ENCODE assay signal across 8 cellular contexts in the genomic region with DNA sequence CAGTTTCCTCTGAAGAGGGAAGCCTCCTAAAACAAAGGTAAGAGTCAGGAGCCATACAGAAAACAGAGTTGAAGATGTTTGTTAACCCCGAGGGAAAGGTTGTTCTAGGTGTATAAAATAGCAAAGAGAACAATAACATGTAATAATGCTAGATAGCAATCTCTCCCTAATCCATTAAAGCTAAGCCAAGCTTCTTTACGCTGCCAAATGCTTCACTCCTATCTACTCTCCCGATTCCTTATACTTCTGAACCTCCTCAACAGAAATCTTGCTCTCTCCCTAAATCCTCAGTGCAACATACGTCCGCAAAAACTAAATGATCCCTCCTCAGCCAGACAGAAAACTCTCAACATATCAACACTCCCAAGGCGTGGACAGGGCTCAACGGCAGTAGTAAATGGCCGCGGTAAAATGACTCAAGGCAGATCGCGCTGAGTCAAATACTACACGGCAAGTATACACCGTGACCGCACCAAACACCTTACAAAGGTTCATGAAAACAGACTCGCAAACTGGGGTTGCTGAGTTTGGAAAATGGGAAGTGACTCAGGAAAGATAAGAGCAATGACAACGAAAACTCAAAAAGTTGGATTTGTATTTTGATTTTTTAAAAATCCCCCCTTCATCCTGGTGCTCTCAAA. TPM values are rescaled to one million over a fixed set of nuclear protein-coding genes. Genes with fewer than 3 reads are reported as not detected.
A peak's percentile ranks its signal among the peaks of the same experiment; 100 is the strongest.
DNase-seq lines count a peak whose midpoint lies in the region; ATAC-seq and TF ChIP-seq lines count a peak whose summit lies in the region.

No MANE protein-coding gene starts in this region.

- CTCF ChIA-PET in PC-3 (lab: Charles Lee): interaction anchor here (0.6 kb wide), 1 partner anchor 69 kb away, joined by 4 read pairs; no protein-coding TSS in a partner anchor

- TF ChIP-seq CTCF in PC-3 (conservative IDR thresholded peaks at IDR 0.05; ENCODE audit: low read depth, low read length) (no peak), foreskin keratinocyte (conservative IDR thresholded peaks at IDR 0.05) (no peak), neutrophil (IDR thresholded peaks at IDR 0.05) (no peak), tibial nerve (IDR thresholded peaks at IDR 0.05) (no peak)

- intact Hi-C loops in PC-3 (cut with micrococcal nuclease): loop anchor here (1.0 to 5.0 kb wide), 5 partner anchors 9 to 640 kb away; partner anchors contain the start of gene CPOX

- H3K4me2 ChIP-seq in BLaER1 (peak overlapping the region; percentile 88), PC-3 (ENCODE audit: low read length) (peak overlapping the region; percentile 82)

- WGBS in tibial nerve, 2 donors: 1% methylated on average over 16 of the region's 16 CpGs

- H3K9me3 ChIP-seq in BLaER1 (no peaks in the 10 kb centered on the region), PC-3 (ENCODE audit: low read length) (no peaks in the 10 kb centered on the region), neutrophil (no peaks in the 10 kb centered on the region), tibial nerve (no peaks in the 10 kb centered on the region)

- H3K36me3 ChIP-seq in BLaER1 (peaks cover 41% of the 10 kb centered on the region), PC-3 (ENCODE audit: low read depth, low read length) (peaks cover 38% of the 10 kb centered on the region), neutrophil (peaks cover 23% of the 10 kb centered on the region), tibial nerve (peaks cover 0 to 24% (median 0%) of the 10 kb centered on the region in 3 donors)

- no peak for TF ChIP-seq POLR2A in tibial nerve (IDR thresholded peaks at IDR 0.05)

- H4K20me1 ChIP-seq in BLaER1 (peaks cover 19% of the 10 kb centered on the region), PC-3 (ENCODE audit: low read length) (peaks cover 29% of the 10 kb centered on the region; the same call in 1 of the 2 replicates)

- DNase-seq in PC-3 (peak; percentile 83), foreskin keratinocyte (peak; percentile 54 to 75), tibial nerve (ENCODE audit: low spot score in 2 of 2) (peak in 1 of 2 donors; percentile 36)
- peak; percentile 86 for DNase-seq in activated effector memory CD4-positive, alpha-beta T cell treated with anti-CD3 and anti-CD28 coated beads, Interleukin-2, amount 50 U/mL, for 16 hours

- H3K27ac ChIP-seq in BLaER1 (peak overlapping the region; percentile 88), PC-3 (ENCODE audit: low read length) (peak overlapping the region; percentile 91), foreskin keratinocyte (peak overlapping the region; percentile 91), neutrophil (peak overlapping the region; percentile 86), tibial nerve (peak overlapping the region; percentile 91 to 99 (median 96))

- H3K27me3 ChIP-seq in BLaER1: no peaks in the 10 kb centered on the region
- no peaks in the 10 kb centered on the region for H3K27me3 ChIP-seq in PC-3 (ENCODE audit: low read length)
- no peaks in the 10 kb centered on the region for H3K27me3 ChIP-seq in foreskin keratinocyte
- H3K27me3 ChIP-seq in neutrophil: no peaks in the 10 kb centered on the region
- H3K27me3 ChIP-seq in tibial nerve: no peaks in the 10 kb centered on the region

- no peaks in the 10 kb centered on the region for H3F3A ChIP-seq in PC-3 (ENCODE audit: low read length, unreplicated experiment)

- no peaks in the 10 kb centered on the region for H3K9me2 ChIP-seq in PC-3 (replicated peaks; ENCODE audit: low read length)

- H3K4me3 ChIP-seq in BLaER1 (peak overlapping the region; percentile 91), PC-3 (ENCODE audit: low read length) (peak overlapping the region; percentile 79), neutrophil (ENCODE audit: low read depth in 1 of 2, low read length in 1 of 2) (peak overlapping the region; percentile 71 to 80), tibial nerve (peak overlapping the region; percentile 69 to 94 (median 88))

- H3K9ac ChIP-seq in BLaER1: peak overlapping the region; percentile 95
- peak overlapping the region; percentile 90 for H3K9ac ChIP-seq in PC-3 (ENCODE audit: low read length)

- ATAC-seq in GM19328 (IDR thresholded peaks at IDR 0.05; ENCODE audit: unreplicated experiment): peak; percentile 36
- peak; percentile 45 for ATAC-seq in HG03439 (IDR thresholded peaks at IDR 0.05; ENCODE audit: unreplicated experiment)
- peak; percentile 69 for ATAC-seq in PC-3
- ATAC-seq in foreskin keratinocyte: peak; percentile 78

- TSS peak; percentile 53 for BruUV-seq in PC-3 (replicated peaks; lab: Mats Ljungman, UMichigan)

- peaks cover 13% of the 10 kb centered on the region for H3K4me1 ChIP-seq in BLaER1
- peaks cover 21% of the 10 kb centered on the region for H3K4me1 ChIP-seq in PC-3 (ENCODE audit: insufficient read depth, low read length)
- H3K4me1 ChIP-seq in foreskin keratinocyte: peaks cover 8% of the 10 kb centered on the region
- peaks cover 13 to 15% of the 10 kb centered on the region in 2 experiments for H3K4me1 ChIP-seq in neutrophil (ENCODE audit: control insufficient read depth in 1 of 2, insufficient read depth in 1 of 2, low read depth in 1 of 2, low read length in 1 of 2)
- H3K4me1 ChIP-seq in tibial nerve: peaks cover 0 to 43% (median 7%) of the 10 kb centered on the region in 4 donors

- H2AFZ ChIP-seq in PC-3 (ENCODE audit: low read length): peak overlapping the region; percentile 33

- H3K79me2 ChIP-seq in PC-3 (ENCODE audit: low read length): peaks cover 44% of the 10 kb centered on the region

- no peak for TF ChIP-seq EP300 in tibial nerve (IDR thresholded peaks at IDR 0.05)

- POLR2A ChIA-PET in PC-3 (lab: Charles Lee; ENCODE audit: unreplicated experiment): interaction anchor here (0.6 kb wide), 1 partner anchor 43 kb away, joined by 4 read pairs; no protein-coding TSS in a partner anchor

RNA-seq across cellular contexts. Expression of gene CLDND1, which starts 0.7 kb away (rescaled TPM):
- total RNA-seq in PC-3 (2014; rRNA removed): 76.4 and 81.1 TPM in 2 replicates
- 52.2 and 55.4 TPM in 2 replicates for total RNA-seq in foreskin keratinocyte
- polyA plus RNA-seq in foreskin keratinocyte: 31.3 and 40.3 TPM in 2 replicates
- 100 to 1,000 TPM; 106 to 191 (median 172) TPM for total RNA-seq in tibial nerve

RNA-seq across cellular contexts. Expression of gene GPR15, which starts 9.8 kb away (rescaled TPM):
- not detected in 2 replicates for total RNA-seq in PC-3 (2014; rRNA removed)
- not detected in 2 replicates for total RNA-seq in foreskin keratinocyte
- polyA plus RNA-seq in foreskin keratinocyte: not detected in 2 replicates
- not detected for total RNA-seq in tibial nerve

RNA-seq across cellular contexts. Expression of gene OR5K2, which starts 24.5 kb away (rescaled TPM):
- total RNA-seq in PC-3 (2014; rRNA removed) (not detected in 2 replicates), foreskin keratinocyte (not detected in 2 replicates), tibial nerve (not detected)
- polyA plus RNA-seq in foreskin keratinocyte: not detected in 2 replicates

RNA-seq across cellular contexts. Expression of gene OR5K1, which starts 59.0 kb away (rescaled TPM):
- not detected in 2 replicates for total RNA-seq in PC-3 (2014; rRNA removed)
- not detected in 2 replicates for total RNA-seq in foreskin keratinocyte
- not detected in 2 replicates for polyA plus RNA-seq in foreskin keratinocyte
- not detected for total RNA-seq in tibial nerve
